ENCODE assay signal across 8 cellular contexts in genomic region chr12:106004289-106004688, GRCh38.
"Had no signal": no experiment of that assay in that cellular context is flagged by ENCODE, and none has a peak within 500 bp of the region (broad histone marks: within the 10 kb centered on the region; RNA-seq: fewer than 3 reads in every experiment).

No MANE protein-coding gene starts in this region.

- FAIRE-seq: HTR-8/SVneo had no signal

- H3K9me3 ChIP-seq: HAP-1 had no signal

- DNase-seq: GM23248, GOT3, H7, IMR-90, KBM-7 had no signal

- H3K4me3 ChIP-seq: GM23248, HAP-1 had no signal

- H3K9ac ChIP-seq: GM23248 had no signal

- H3K27ac ChIP-seq: GM23248 had no signal

- ATAC-seq: HCT116 had no signal

- H3K36me3 ChIP-seq: HAP-1 had no signal
